8 cellular contexts compared by ENCODE assay signal in genomic region chr11:57324886-57325734, GRCh38. TPM values are rescaled to one million over a fixed set of nuclear protein-coding genes. Genes with fewer than 3 reads are reported as not detected.
A peak's percentile ranks its signal among the peaks of the same experiment; 100 is the strongest.
DNase-seq lines count a peak whose midpoint lies in the region; ATAC-seq and TF ChIP-seq lines count a peak whose summit lies in the region.

Gene TNKS1BP1 (minus strand): TSS chr11:57324952. CDS start chr11:57321885, 3,067 bp downstream.

- H3K4me3 ChIP-seq in choroid plexus epithelial cell (ENCODE audit: low read depth, low read length) (peak within 1 kb of the TSS; percentile 84), kidney epithelial cell (ENCODE audit: low read depth, low read length) (peak within 1 kb of the TSS; percentile 80)

- no peaks in the 10 kb centered on the region for H3K27me3 ChIP-seq in kidney epithelial cell (ENCODE audit: control insufficient read depth, insufficient read depth, low read length)

- DNase-seq in Ammon's horn (ENCODE audit: low spot score): peak; percentile 96
- peak; percentile 93 for DNase-seq in NCI-H510A (lab: John Stamatoyannopoulos, UW)
- DNase-seq in activated CD4-positive, alpha-beta T cell treated with anti-CD3 and anti-CD28 coated beads for 4 hours: peak; percentile 91
- DNase-seq in choroid plexus epithelial cell (ENCODE audit: low read depth): peak; percentile 98
- peak; percentile 80 for DNase-seq in kidney epithelial cell (ENCODE audit: low read depth)
- DNase-seq in stimulated activated CD4-positive, alpha-beta T cell treated with anti-CD3 and anti-CD28 coated beads, Interleukin-15, amount 100 ng/mL, for 24 hours: peak; percentile 94

- no peaks in the 10 kb centered on the region for H3K36me3 ChIP-seq in kidney epithelial cell (ENCODE audit: control insufficient read depth, insufficient read depth, low read length)

- TF ChIP-seq CTCF in choroid plexus epithelial cell (conservative IDR thresholded peaks at IDR 0.05; ENCODE audit: low read depth, low read length): no peak
- peak; percentile 3 for TF ChIP-seq CTCF in kidney epithelial cell (IDR thresholded peaks at IDR 0.05; ENCODE audit: insufficient read depth, low read length, poor library complexity, severe bottlenecking)

- peak; percentile 86 for TF ChIP-seq POLR2A in GM19193 (IDR thresholded peaks at IDR 0.05; ENCODE audit: extremely low read depth, insufficient read depth, insufficient read length)

- ATAC-seq in HG03432 (IDR thresholded peaks at IDR 0.05; ENCODE audit: unreplicated experiment): peak; percentile 89

RNA-seq across cellular contexts. Expression of gene TNKS1BP1, which starts in this region (rescaled TPM):
- 91.1 and 93.2 TPM in 2 replicates for total RNA-seq in kidney epithelial cell

Comparison
In these comparisons a context has a peak if more than half of its experiments do, and no peak if none do; other contexts are left out.
1. Peak in every context shown above with its lines: DNase-seq, ATAC-seq and H3K4me3 ChIP-seq.